ENCODE assay signal across 15 cellular contexts in the genomic region with DNA sequence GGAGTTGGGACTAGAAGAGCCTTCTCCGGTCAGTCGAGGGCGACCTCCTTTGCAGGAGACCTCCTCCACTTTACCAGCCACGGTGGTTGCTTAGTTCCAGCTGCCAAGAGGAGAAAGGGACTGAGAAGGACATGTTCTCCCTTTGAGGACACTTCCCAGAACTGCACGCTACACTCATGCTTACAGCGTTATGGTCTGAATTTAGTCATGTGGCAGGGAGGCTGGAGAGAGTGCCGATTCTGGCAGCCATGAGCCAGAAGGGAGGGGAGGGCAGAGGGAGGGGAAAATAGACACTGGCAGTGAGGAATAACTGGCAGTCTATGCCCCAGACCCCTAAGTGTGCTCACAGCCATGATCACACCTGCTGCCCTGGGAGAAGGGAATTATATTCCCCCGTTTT.
"Had no signal": no experiment of that assay in that cellular context is flagged by ENCODE, and none has a peak within 500 bp of the region (broad histone marks: within the 10 kb centered on the region; RNA-seq: fewer than 3 reads in every experiment).

No MANE protein-coding gene starts in this region.

- DNase-seq: activated CD8-positive, alpha-beta memory T cell treated with anti-CD3 and anti-CD28 coated beads for 24 hours; activated CD8-positive, alpha-beta memory T cell treated with anti-CD3 and anti-CD28 coated beads, Interleukin-2, amount 50 U/mL, for 48 hours; activated effector memory CD4-positive, alpha-beta T cell treated with anti-CD3 and anti-CD28 coated beads, Interleukin-2, amount 50 U/mL, for 16 hours; activated naive CD4-positive, alpha-beta T cell treated with anti-CD3 and anti-CD28 coated beads, Interleukin-2, amount 50 U/mL, for 16 hours; activated T-cell treated with anti-CD3 and anti-CD28 coated beads, Interleukin-2, amount 50 U/mL, for 48 hours; cerebellar nuclear complex; cortex of kidney; immature natural killer cell; natural killer cell; pancreas; stimulated activated naive B cell treated with anti-CD40 and anti-IgM and Interleukin-4, amounts not matched to agents 10 μg/mL and 1 μg/mL and 100 μg/mL, for 72 hours had no signal

- H3K36me3 ChIP-seq: breast epithelium, gastroesophageal sphincter, pancreas had no signal

- H3K4me3 ChIP-seq: breast epithelium, gastroesophageal sphincter, lung, pancreas had no signal

- FAIRE-seq: astrocyte, pancreas had no signal

- H3K9me3 ChIP-seq: breast epithelium, pancreas had no signal

- H3K27ac ChIP-seq: breast epithelium, gastroesophageal sphincter, pancreas had no signal

- H3K4me1 ChIP-seq: gastroesophageal sphincter had no signal
